Comparison of ENCODE assay signal across 12 cellular contexts in the genomic region with DNA sequence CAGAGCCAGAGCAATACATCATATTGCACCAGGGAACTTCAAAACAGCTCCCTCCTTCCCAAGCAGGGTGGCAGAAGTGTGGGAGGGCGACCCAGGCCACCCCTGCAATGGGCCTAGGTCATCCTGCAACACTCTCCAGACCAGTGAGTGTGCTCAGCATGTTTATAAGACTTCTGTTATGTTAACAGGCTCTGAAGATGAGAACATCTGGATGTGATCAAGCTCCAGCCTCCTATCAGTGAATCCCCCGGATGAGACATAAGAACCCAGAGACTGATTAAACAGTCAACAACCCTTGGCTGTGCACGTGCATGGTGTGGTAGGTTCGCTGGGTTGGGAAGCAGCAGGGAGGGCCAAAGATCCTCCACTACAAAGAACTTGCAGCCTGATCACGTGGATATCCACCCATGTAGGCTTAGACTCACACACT.
A peak's percentile ranks its signal among the peaks of the same experiment; 100 is the strongest.
DNase-seq lines count a peak whose midpoint lies in the region; ATAC-seq and TF ChIP-seq lines count a peak whose summit lies in the region.
"Had no signal": no experiment of that assay in that cellular context is flagged by ENCODE, and none has a peak within 500 bp of the region (broad histone marks: within the 10 kb centered on the region; RNA-seq: fewer than 3 reads in every experiment).

No MANE protein-coding gene starts in this region.

- H3K4me3 ChIP-seq in SJSA1 (no peak overlapping the region), rectal smooth muscle tissue (ENCODE audit: low read length) (no peak overlapping the region), mucosa of descending colon (no peak overlapping the region)
- H3K4me3 ChIP-seq: thyroid gland had no signal

- peak; percentile 41 for DNase-seq in AG20443 (ENCODE audit: low spot score)
- peak; percentile 81 to 91 for DNase-seq in SJSA1 (ENCODE audit: low read depth in 1 of 2, low spot score in 2 of 2)
- DNase-seq in fibroblast of peridontal ligament (ENCODE audit: extremely low read depth), result peak; percentile 90
- no peak for DNase-seq in SHP77 treated with DMSO at 0.1 percent for 48 hours (lab: John Stamatoyannopoulos, UW)
- DNase-seq in mucosa of descending colon, result no peak
- no peak for DNase-seq in posterior cingulate gyrus
- no peak for DNase-seq in SKM-1 (lab: John Stamatoyannopoulos, UW; ENCODE audit: unreplicated experiment)
- DNase-seq: activated CD8-positive, alpha-beta memory T cell treated with anti-CD3 and anti-CD28 coated beads, Interleukin-2, amount 50 U/mL, for 48 hours; GDM1; right cardiac atrium; thyroid gland had no signal

- H3K27me3 ChIP-seq in SJSA1 (replicated peaks), result no peaks in the 10 kb centered on the region
- H3K27me3 ChIP-seq in rectal smooth muscle tissue (ENCODE audit: control insufficient read depth, insufficient read depth, low read length), result no peaks in the 10 kb centered on the region
- H3K27me3 ChIP-seq: thyroid gland had no signal

- ATAC-seq in mucosa of descending colon, result no peak
- ATAC-seq: right cardiac atrium had no signal

- H3K9me3 ChIP-seq in SJSA1 (replicated peaks), result no peaks in the 10 kb centered on the region
- H3K9me3 ChIP-seq in mucosa of descending colon, result no peaks in the 10 kb centered on the region
- H3K9me3 ChIP-seq: thyroid gland had no signal

- intact Hi-C loops in mucosa of descending colon (cut with DNase I, micrococcal nuclease) (loop anchor here in 1 of 2 donors (10.0 kb wide), 3 partner anchors 60 to 300 kb away; a partner anchor contains a TSS), posterior cingulate gyrus (cut with DNase I) (loop anchor here (5.0 kb wide), 1 partner anchor 63 kb away; a partner anchor contains a TSS)

- H3K27ac ChIP-seq in SJSA1 (peak overlapping the region; percentile 83), rectal smooth muscle tissue (ENCODE audit: low read depth, low read length) (peak overlapping the region; percentile 38)
- H3K27ac ChIP-seq: thyroid gland had no signal

- H3K36me3 ChIP-seq in SJSA1 (no peaks in the 10 kb centered on the region), rectal smooth muscle tissue (ENCODE audit: control insufficient read depth, insufficient read depth, low read length) (no peaks in the 10 kb centered on the region), mucosa of descending colon (ENCODE audit: low read depth) (no peaks in the 10 kb centered on the region)
- H3K36me3 ChIP-seq: thyroid gland had no signal

- peaks cover 53% of the 10 kb centered on the region for H3K4me1 ChIP-seq in SJSA1 (replicated peaks)
- H3K4me1 ChIP-seq in rectal smooth muscle tissue (ENCODE audit: control insufficient read depth, insufficient read depth, low read length), result peaks cover 39% of the 10 kb centered on the region
- H3K4me1 ChIP-seq in mucosa of descending colon (ENCODE audit: low read depth), result peaks cover 13% of the 10 kb centered on the region

- no peak overlapping the region for H3K9ac ChIP-seq in rectal smooth muscle tissue (ENCODE audit: low read length)

- no peak for TF ChIP-seq CTCF in mucosa of descending colon (IDR thresholded peaks at IDR 0.05)

Comparison
In these comparisons a context has a peak if more than half of its experiments do, and no peak if none do; other contexts are left out.
1. DNase-seq: peak in AG20443 (single experiment), SJSA1 (2 of 2) and fibroblast of peridontal ligament (single experiment); none in SHP77 treated with DMSO at 0.1 percent for 48 hours (single experiment), mucosa of descending colon (0 of 3), posterior cingulate gyrus (0 of 10) and SKM-1 (single experiment).